28 cellular contexts compared by ENCODE assay signal in the genomic region with DNA sequence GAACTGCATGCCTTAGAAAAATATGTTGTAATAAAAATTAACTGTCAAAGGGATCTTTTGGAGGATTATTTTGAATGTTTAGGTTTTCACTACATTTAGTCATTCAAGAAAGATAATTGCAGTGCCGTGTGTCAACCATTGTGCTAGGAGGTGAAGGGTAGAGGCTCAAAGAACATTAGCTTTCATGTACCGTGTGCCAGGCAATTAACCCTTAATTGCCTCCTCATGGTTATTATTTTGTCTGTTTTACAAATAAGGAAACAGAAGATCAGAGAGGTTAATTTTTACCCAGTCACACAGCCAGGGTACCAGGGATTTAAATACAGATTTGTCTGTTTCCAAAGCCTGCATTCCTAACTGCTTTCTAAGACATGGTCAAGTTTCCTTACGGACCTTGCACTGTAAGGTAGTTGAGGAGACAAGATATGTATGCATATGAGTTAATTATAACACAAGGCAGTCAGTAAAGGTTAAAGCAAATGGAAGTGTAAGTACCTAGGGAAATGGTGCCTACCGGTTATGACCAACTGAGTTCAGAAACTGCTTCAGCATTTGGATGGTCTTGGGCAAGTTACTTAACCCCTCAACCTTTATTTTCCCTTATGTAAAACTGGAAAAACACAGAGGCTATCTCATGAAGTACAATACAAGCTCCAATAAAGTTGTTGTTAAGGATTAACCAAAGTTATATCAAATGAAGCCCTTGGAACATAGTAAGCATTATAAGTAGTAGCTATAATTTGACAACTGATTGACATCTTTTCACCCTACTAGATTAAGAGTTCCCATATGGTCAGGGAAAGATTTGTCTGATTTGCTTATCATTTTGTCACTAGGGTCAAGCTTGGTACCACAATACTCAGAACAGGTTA.
"Had no signal": no experiment of that assay in that cellular context is flagged by ENCODE, and none has a peak within 500 bp of the region (broad histone marks: within the 10 kb centered on the region; RNA-seq: fewer than 3 reads in every experiment).

No MANE protein-coding gene starts in this region.

- H3K36me3 ChIP-seq: ascending aorta, cardiac muscle cell, gastroesophageal sphincter, left ventricle myocardium inferior, right lobe of liver, thoracic aorta, uterus had no signal

- DNase-seq: activated CD4-positive, alpha-beta memory T cell treated with anti-CD3 and anti-CD28 coated beads, Interleukin-2, amount 10 ng/mL, durations not matched to agents 7 days and 5 days; activated CD4-positive, alpha-beta T cell treated with anti-CD3 and anti-CD28 coated beads for 1 hour; activated CD4-positive, alpha-beta T cell treated with anti-CD3 and anti-CD28 coated beads, Interleukin-2, amount 10 ng/mL, durations not matched to agents 7 days and 5 days; activated CD8-positive, alpha-beta memory T cell treated with anti-CD3 and anti-CD28 coated beads, Interleukin-2, amount 50 U/mL, for 48 hours; activated gamma-delta T cell; activated naive CD4-positive, alpha-beta T cell treated with anti-CD3 and anti-CD28 coated beads, Interleukin-2, amount 10 ng/mL, durations not matched to agents 7 days and 5 days; activated naive CD8-positive, alpha-beta T cell treated with anti-CD3 and anti-CD28 coated beads, Interleukin-2, amount 10 ng/mL, durations not matched to agents 7 days and 5 days; activated T-cell treated with anti-CD3 and anti-CD28 coated beads, Interleukin-2, amount 50 U/mL, for 24 hours; cerebellar nuclear complex; cortex of kidney; effector memory CD8-positive, alpha-beta T cell; hippocampal formation; kidney glomerular epithelial cell; left ventricle myocardium inferior; mesendoderm; posterior cingulate gyrus; right lobe of liver; stimulated activated CD4-positive, alpha-beta T cell treated with anti-CD3 and anti-CD28 coated beads, Interleukin-12 subunit alpha, Interleukin-12 subunit beta, amount 100 ng/mL, for 4 hours; stimulated activated CD4-positive, alpha-beta T cell treated with anti-CD3 and anti-CD28 coated beads, Interleukin-4, amount 100 ng/mL, for 24 hours; uterus had no signal

- H3K9me3 ChIP-seq: ascending aorta, gastroesophageal sphincter, right lobe of liver, thoracic aorta, uterus had no signal

- H3K4me3 ChIP-seq: ascending aorta, cardiac muscle cell, gastroesophageal sphincter, left ventricle myocardium inferior, lung, right lobe of liver, skin epidermis, thoracic aorta, uterus had no signal

- ATAC-seq: effector memory CD8-positive, alpha-beta T cell; gastroesophageal sphincter; right lobe of liver; stimulated activated effector memory CD8-positive, alpha-beta T cell treated with anti-CD3 and anti-CD28 coated beads, Interleukin-12 subunit alpha, Interleukin-12 subunit beta, amount 100 ng/mL, for 72 hours; WTC11 had no signal

- H3K4me1 ChIP-seq: ascending aorta, gastroesophageal sphincter, left ventricle myocardium inferior, right lobe of liver, uterus had no signal
